10 cellular contexts compared by ENCODE assay signal in the genomic region with DNA sequence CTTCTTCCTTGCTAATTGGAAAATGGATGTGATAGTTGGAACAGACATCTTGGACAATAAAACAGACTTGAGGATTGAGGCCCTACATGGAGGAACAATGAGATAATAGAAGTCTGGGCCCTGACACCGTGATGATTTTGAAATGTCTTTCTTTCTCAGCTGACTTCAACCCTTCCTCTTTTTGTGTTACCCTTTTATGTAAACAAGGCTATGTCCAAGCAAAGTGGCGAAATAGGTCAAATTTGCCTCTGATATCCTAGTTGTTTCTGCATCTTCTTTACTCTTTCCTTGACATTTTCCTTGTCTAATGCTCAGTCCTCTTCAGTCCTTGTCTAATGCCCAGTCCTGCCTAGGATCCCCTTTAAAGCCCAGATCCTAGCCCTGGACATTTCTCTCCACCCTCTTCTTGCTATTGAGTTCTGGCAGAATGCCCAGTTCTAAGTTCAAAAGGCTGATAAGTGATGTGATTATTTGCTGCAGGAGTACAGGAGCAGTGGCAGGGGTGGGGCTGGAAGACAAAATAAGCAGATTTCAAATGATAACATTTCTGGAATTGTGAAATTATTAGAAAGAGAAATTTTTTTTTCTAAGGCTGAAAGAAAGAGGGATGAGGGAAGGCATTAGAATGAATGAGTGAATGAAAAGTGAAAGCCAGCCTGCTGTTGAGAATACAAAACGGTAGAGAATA. TPM values are rescaled to one million over a fixed set of nuclear protein-coding genes. Genes with fewer than 3 reads are reported as not detected.
A peak's percentile ranks its signal among the peaks of the same experiment; 100 is the strongest.
DNase-seq lines count a peak whose midpoint lies in the region; ATAC-seq, FAIRE-seq and TF ChIP-seq lines count a peak whose summit lies in the region.
"Had no signal": no experiment of that assay in that cellular context is flagged by ENCODE, and none has a peak within 500 bp of the region (broad histone marks: within the 10 kb centered on the region; RNA-seq: fewer than 3 reads in every experiment).

No MANE protein-coding gene starts in this region.

- 65 to 76% methylated on average over 3 of the region's 3 CpGs for WGBS in pancreas, 2 donors

- CTCF ChIA-PET in HEK293 (lab: Yijun Ruan, JAX) = interaction anchor here (0.6 to 2.3 kb wide), 2 partner anchors 18 to 339 kb away, joined by 3 to 10 read pairs; no protein-coding TSS in a partner anchor
- CTCF ChIA-PET in GM10248 (lab: Yijun Ruan, JAX) = interaction anchor here (2.0 to 4.6 kb wide), 3 partner anchors 8 to 244 kb away, joined by 7 to 19 read pairs (median 12); a partner anchor contains a TSS
- CTCF ChIA-PET in CD4-positive, alpha-beta T cell (lab: Charles Lee) = no interaction called here

- H3K4me1 ChIP-seq in HEK293 (ENCODE audit: control insufficient read depth, insufficient read depth, low read length) = peaks cover 5% of the 10 kb centered on the region
- peaks cover 0 to 10% (median 3%) of the 10 kb centered on the region in 3 donors for H3K4me1 ChIP-seq in pancreas

- no peaks in the 10 kb centered on the region for H3K9me3 ChIP-seq in HEK293 (ENCODE audit: control insufficient read depth, insufficient read depth, low read depth, low read length)
- H3K9me3 ChIP-seq in pancreas = no peaks in the 10 kb centered on the region
- no peaks in the 10 kb centered on the region for H3K9me3 ChIP-seq in CD4-positive, alpha-beta T cell (ENCODE audit: control insufficient read depth, low read length)

- intact Hi-C loops in pancreas (cut with DNase I) = no loop called here
- intact Hi-C loops in CD4-positive, alpha-beta T cell (cut with DNase I, micrococcal nuclease) = no loop called here

- peak overlapping the region; percentile 26 for H3K27ac Mint-ChIP-seq in activated T-helper 17 cell treated with anti-CD3 and anti-CD28 coated beads, Interleukin-2, amount 50 U/mL, for 72 hours
- no peak overlapping the region for H3K27ac Mint-ChIP-seq in CD4-positive, alpha-beta T cell
- H3K27ac Mint-ChIP-seq: activated CD8-positive, alpha-beta T cell treated with anti-CD3 and anti-CD28 coated beads for 36 hours had no signal

- H3K36me3 ChIP-seq in HEK293 (ENCODE audit: control insufficient read depth in 2 of 2, insufficient read depth in 1 of 2, low read length in 2 of 2) = no peaks in the 10 kb centered on the region
- H3K36me3 ChIP-seq in pancreas = no peaks in the 10 kb centered on the region

- H3K9me3 Mint-ChIP-seq in activated T-helper 17 cell treated with anti-CD3 and anti-CD28 coated beads, Interleukin-2, amount 50 U/mL, for 72 hours = no peaks in the 10 kb centered on the region
- no peaks in the 10 kb centered on the region for H3K9me3 Mint-ChIP-seq in CD4-positive, alpha-beta T cell
- H3K9me3 Mint-ChIP-seq: activated CD8-positive, alpha-beta T cell treated with anti-CD3 and anti-CD28 coated beads for 36 hours had no signal

- no peaks in the 10 kb centered on the region for H3K27me3 ChIP-seq in pancreas
- H3K27me3 ChIP-seq in CD4-positive, alpha-beta T cell (ENCODE audit: control insufficient read depth, insufficient read depth, low read length) = peaks cover 1% of the 10 kb centered on the region

- TF ChIP-seq CTCF in HEK293 (tag by site-specific recombination; IDR thresholded peaks at IDR 0.05) (no peak), pancreas (IDR thresholded peaks at IDR 0.05) (no peak), GM10248 (IDR thresholded peaks at IDR 0.05; ENCODE audit: control extremely low read depth, extremely low read depth, low read depth, missing control alignments) (no peak)
- TF ChIP-seq CTCF in CD4-positive, alpha-beta T cell (IDR thresholded peaks at IDR 0.05) = no peak

- peaks cover 3% of the 10 kb centered on the region for H3K4me1 Mint-ChIP-seq in activated T-helper 17 cell treated with anti-CD3 and anti-CD28 coated beads, Interleukin-2, amount 50 U/mL, for 72 hours
- H3K4me1 Mint-ChIP-seq in CD4-positive, alpha-beta T cell (ENCODE audit: low read depth) = no peaks in the 10 kb centered on the region

- H3K4me3 ChIP-seq in HEK293 (ENCODE audit: low read depth, low read length) (no peak overlapping the region), pancreas (no peak overlapping the region)

- no peak for FAIRE-seq in pancreas (lab: Jason Lieb, UNC)

- POLR2A ChIA-PET in HEK293 (lab: Yijun Ruan, JAX) (no interaction called here), GM10248 (lab: Yijun Ruan, JAX) (no interaction called here)
- POLR2A ChIA-PET in CD4-positive, alpha-beta T cell (lab: Charles Lee) = no interaction called here

- no peak for ATAC-seq in activated T-helper 17 cell treated with anti-CD3 and anti-CD28 coated beads, Interleukin-2, amount 50 U/mL, for 72 hours (replicated peaks)
- ATAC-seq in pancreas = peak in 3 of 4 donors; percentile 19 to 38 (median 21)
- ATAC-seq in CD4-positive, alpha-beta T cell (ENCODE audit: poor library complexity) = no peak
- ATAC-seq in HG03039 (IDR thresholded peaks at IDR 0.05; ENCODE audit: unreplicated experiment) = no peak
- ATAC-seq in HG02852 (IDR thresholded peaks at IDR 0.05; ENCODE audit: unreplicated experiment) = no peak
- ATAC-seq: activated CD8-positive, alpha-beta T cell treated with anti-CD3 and anti-CD28 coated beads for 36 hours had no signal

- H3K36me3 Mint-ChIP-seq in activated T-helper 17 cell treated with anti-CD3 and anti-CD28 coated beads, Interleukin-2, amount 50 U/mL, for 72 hours (ENCODE audit: low read depth) = no peaks in the 10 kb centered on the region
- no peaks in the 10 kb centered on the region for H3K36me3 Mint-ChIP-seq in CD4-positive, alpha-beta T cell (ENCODE audit: low read depth)

- peaks cover 14% of the 10 kb centered on the region for H3K27me3 Mint-ChIP-seq in activated T-helper 17 cell treated with anti-CD3 and anti-CD28 coated beads, Interleukin-2, amount 50 U/mL, for 72 hours
- H3K27me3 Mint-ChIP-seq in CD4-positive, alpha-beta T cell = peaks cover 9% of the 10 kb centered on the region

- H3K4me3 Mint-ChIP-seq in activated T-helper 17 cell treated with anti-CD3 and anti-CD28 coated beads, Interleukin-2, amount 50 U/mL, for 72 hours = no peak overlapping the region
- no peak overlapping the region for H3K4me3 Mint-ChIP-seq in CD4-positive, alpha-beta T cell
- H3K4me3 Mint-ChIP-seq: activated CD8-positive, alpha-beta T cell treated with anti-CD3 and anti-CD28 coated beads for 36 hours had no signal

- H3K27ac ChIP-seq in HEK293 (ENCODE audit: extremely low read depth, low read depth, low read length) = no peak overlapping the region
- H3K27ac ChIP-seq in pancreas = peak overlapping the region in 2 of 4 donors; percentile 39 to 56
- no peak overlapping the region for H3K27ac ChIP-seq in CD4-positive, alpha-beta T cell (ENCODE audit: low read depth, low read length)

- DNase-seq in NCI-H2196 (lab: John Stamatoyannopoulos, UW; ENCODE audit: unreplicated experiment) (peak; percentile 81), pancreas (no peak), GM10248 (ENCODE audit: extremely low spot score) (no peak)
- no peak for DNase-seq in CD4-positive, alpha-beta T cell
- DNase-seq: activated CD8-positive, alpha-beta T cell treated with anti-CD3 and anti-CD28 coated beads for 36 hours; NK-92 treated with Interleukin-12 subunit alpha and Interleukin-12 subunit beta, amount 100 ng/mL, for 24 hours had no signal

TF ChIP-seq in HEK293, 187 proteins besides CTCF, POLR2A, EP300 and RAD21:
- TF ChIP-seq PRDM1 (tag by site-specific recombination; IDR thresholded peaks at IDR 0.05) (peak; percentile 75), TCF7L2 (IDR thresholded peaks at IDR 0.05; ENCODE audit: borderline replicate concordance, low read depth, low read length) (peak; percentile 61; the same call in 1 of the 2 replicates), ZNF792 (tag by site-specific recombination; IDR thresholded peaks at IDR 0.05) (no peak), OSR2 (tag by site-specific recombination; IDR thresholded peaks at IDR 0.05) (peak; percentile 83), ZNF660 (tag by site-specific recombination; IDR thresholded peaks at IDR 0.05) (0 out of 2 replicates have a peak, but pooled peaks have one; percentile 27), ZNF521 (tag by site-specific recombination; IDR thresholded peaks at IDR 0.05) (no peak)

RNA-seq across cellular contexts. Expression of a gene that starts 6.5 kb away (rescaled TPM):
- 10 to 100 TPM; 43.7 to 73.6 TPM for total RNA-seq in activated T-helper 17 cell treated with anti-CD3 and anti-CD28 coated beads, Interleukin-2, amount 50 U/mL, for 72 hours
- total RNA-seq in pancreas = 10 to 100 TPM; 11.8 to 37.5 (median 21.2) TPM
- polyA plus RNA-seq in pancreas = 10 to 100 TPM in 1 of 2 donors, 1 to 10 TPM in 1; 7.9 to 14.6 TPM
- total RNA-seq in CD4-positive, alpha-beta T cell = 10 to 100 TPM; 56.8 to 61.2 TPM

Comparison
In these comparisons a context has a peak if more than half of its experiments do, and no peak if none do; other contexts are left out.
1. ATAC-seq: peak in pancreas (3 of 4); none in activated T-helper 17 cell treated with anti-CD3 and anti-CD28 coated beads, Interleukin-2, amount 50 U/mL, for 72 hours (single experiment), CD4-positive, alpha-beta T cell (single experiment), HG03039 (single experiment) and HG02852 (single experiment).